Comparison of ENCODE assay signal across 7 cellular contexts in the genomic region with DNA sequence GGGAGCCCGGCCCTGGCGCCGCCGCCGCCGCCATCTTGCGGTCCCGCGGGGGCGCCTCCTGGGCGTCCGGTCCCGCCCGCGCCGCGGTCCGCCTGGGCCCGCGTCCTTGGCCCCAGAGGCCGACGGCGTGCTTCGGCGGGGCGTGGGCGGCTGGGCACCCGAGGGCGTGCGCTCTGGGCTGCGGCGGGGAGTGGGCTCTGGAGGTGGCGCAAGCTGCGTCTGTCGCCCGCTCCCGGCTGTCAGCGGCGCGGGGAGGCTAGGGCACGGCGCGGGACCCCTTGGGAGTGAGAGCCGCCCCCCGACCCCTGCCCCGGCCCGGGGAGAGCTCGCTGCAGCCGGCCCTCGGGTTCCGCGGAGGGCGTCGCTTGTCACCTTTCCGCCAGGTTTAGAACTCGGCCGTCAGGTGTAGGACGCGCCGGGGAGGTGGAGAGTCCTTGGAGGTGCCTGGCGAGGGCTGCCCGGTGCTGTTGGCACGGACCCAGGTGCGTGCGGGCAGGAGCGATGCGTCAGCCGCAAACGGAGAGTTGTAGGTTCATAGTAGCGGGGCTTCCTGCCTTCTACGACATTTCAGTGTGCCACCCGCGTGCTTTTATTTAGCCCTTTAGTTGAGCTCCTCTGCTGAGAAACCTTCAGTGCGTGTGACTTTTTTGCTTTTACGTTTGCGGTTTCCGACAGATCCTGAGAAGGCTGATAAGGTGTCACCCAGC. TPM values are rescaled to one million over a fixed set of nuclear protein-coding genes. Genes with fewer than 3 reads are reported as not detected.
DNase-seq lines count a peak whose midpoint lies in the region; ATAC-seq and TF ChIP-seq lines count a peak whose summit lies in the region.

No MANE protein-coding gene starts in this region.

- in situ Hi-C loops in GM13977 (cut with MboI; ENCODE audit: low pct_unique_long_range_greater_than_20kb, low sequenced_read_pairs, unreplicated experiment) = no loop called here

- DNase-seq in GM13977 (ENCODE audit: low spot score) (peak; percentile 35), NCI-H146 treated with DMSO at 0.1 percent for 48 hours (lab: John Stamatoyannopoulos, UW; ENCODE audit: unreplicated experiment) (peak; percentile 55), cerebellum (ENCODE audit: low spot score) (peak; percentile 44), left lobe of liver (ENCODE audit: low spot score) (peak; percentile 85)
- DNase-seq in activated CD4-positive, CD25-positive, alpha-beta regulatory T cell treated with anti-CD3 and anti-CD28 coated beads, Interleukin-2, amount 50 U/mL, for 72 hours = peak; percentile 80
- peak; percentile 79 for DNase-seq in stimulated activated CD4-positive, alpha-beta T cell treated with anti-CD3 and anti-CD28 coated beads, Interleukin-4, amount 100 ng/mL, for 1 hour

- ATAC-seq in HG02763 (IDR thresholded peaks at IDR 0.05; ENCODE audit: unreplicated experiment) (peak; percentile 30), left lobe of liver (peak; percentile 47)

- no peak for TF ChIP-seq CTCF in GM13977 (IDR thresholded peaks at IDR 0.05; ENCODE audit: extremely low read depth, insufficient read depth, missing control alignments)

RNA-seq across cellular contexts. Expression of gene VAPA, which starts 0.9 kb away (rescaled TPM):
- total RNA-seq in cerebellum (145 TPM), left lobe of liver (72.4 TPM)

RNA-seq across cellular contexts. Expression of gene TXNDC2, which starts 29.0 kb away (rescaled TPM):
- total RNA-seq in cerebellum = not detected
- not detected for total RNA-seq in left lobe of liver

Comparison
In these comparisons a context has a peak if more than half of its experiments do, and no peak if none do; other contexts are left out.
1. Peak in every context shown above with its lines: DNase-seq and ATAC-seq.
2. DNase-seq: peak in every context shown above with its lines; median percentile 85 in left lobe of liver; 80 in activated CD4-positive, CD25-positive, alpha-beta regulatory T cell treated with anti-CD3 and anti-CD28 coated beads, Interleukin-2, amount 50 U/mL, for 72 hours; 79 in stimulated activated CD4-positive, alpha-beta T cell treated with anti-CD3 and anti-CD28 coated beads, Interleukin-4, amount 100 ng/mL, for 1 hour; 55 in NCI-H146 treated with DMSO at 0.1 percent for 48 hours; 44 in cerebellum; 35 in GM13977.